Comparison of ENCODE assay signal across 1 cellular context in genomic region chr14:52020315-52020714, GRCh38.
TF ChIP-seq lines count a peak whose summit lies in the region.

No MANE protein-coding gene starts in this region.

TF ChIP-seq in endothelial cell of umbilical vein, 7 proteins besides CTCF, POLR2A, EP300 and RAD21:
- TF ChIP-seq JUN (IDR thresholded peaks at IDR 0.05; ENCODE audit: borderline replicate concordance, insufficient read depth, insufficient read length, low read depth): no peak
- TF ChIP-seq GATA2 (IDR thresholded peaks at IDR 0.05; ENCODE audit: insufficient read depth, insufficient read length, low read depth, low read length): no peak
- no peak for TF ChIP-seq POLR2AphosphoS5 (IDR thresholded peaks at IDR 0.05; ENCODE audit: insufficient read depth, low read depth, low read length)
